In the genomic region with DNA sequence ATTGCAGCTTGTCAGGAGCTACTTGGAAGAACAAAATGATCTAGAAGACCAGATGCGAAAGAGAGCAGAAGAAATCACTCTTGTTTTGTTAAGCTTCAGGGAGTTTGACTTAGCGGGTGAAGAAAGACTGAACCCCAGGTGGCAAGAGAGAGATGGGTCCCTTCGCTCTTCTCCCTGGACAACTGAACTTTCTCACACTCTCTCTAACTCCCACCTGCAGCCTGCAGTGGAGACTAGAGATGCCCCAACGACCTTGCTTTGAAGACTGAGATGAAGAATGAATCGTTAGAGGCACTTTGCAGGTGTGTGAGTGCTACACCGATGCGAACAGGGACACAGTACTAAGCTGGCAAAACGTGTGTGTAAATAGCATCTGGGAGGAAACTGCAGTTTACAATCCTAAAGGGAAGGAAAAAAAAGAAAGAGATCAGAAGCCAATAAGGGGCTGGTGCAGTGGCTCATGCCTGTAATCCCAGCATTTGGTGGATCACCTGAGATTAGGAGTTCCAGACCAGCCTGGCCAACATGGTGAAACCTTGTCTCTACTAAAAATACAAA, we compare ENCODE assay signal across 24 cellular contexts.
DNase-seq lines count a peak whose midpoint lies in the region; ATAC-seq and TF ChIP-seq lines count a peak whose summit lies in the region.
"Had no signal": no experiment of that assay in that cellular context is flagged by ENCODE, and none has a peak within 500 bp of the region (broad histone marks: within the 10 kb centered on the region; RNA-seq: fewer than 3 reads in every experiment).

No MANE protein-coding gene starts in this region.

- H3K36me3 ChIP-seq in mesendoderm (ENCODE audit: control insufficient read depth, insufficient read depth, low read length), result no peaks in the 10 kb centered on the region
- no peaks in the 10 kb centered on the region for H3K36me3 ChIP-seq in naive thymus-derived CD4-positive, alpha-beta T cell (ENCODE audit: control insufficient read depth in 2 of 3, insufficient read depth in 3 of 3, low read length in 3 of 3)
- H3K36me3 ChIP-seq: lower lobe of right lung, neural progenitor cell had no signal

- peak overlapping the region; percentile 15 for H3K56ac ChIP-seq in mesendoderm (ENCODE audit: low read length)

- H3K9ac ChIP-seq in mesendoderm (ENCODE audit: low read length), result no peak overlapping the region
- H3K9ac ChIP-seq: neural progenitor cell, SK-N-SH had no signal

- no peak for TF ChIP-seq CTCF in RWPE1 (conservative IDR thresholded peaks at IDR 0.05; ENCODE audit: low read depth)

- H3K9me3 Mint-ChIP-seq in activated naive CD8-positive, alpha-beta T cell treated with anti-CD3 and anti-CD28 coated beads, Interleukin-2, amount 10 ng/mL, durations not matched to agents 7 days and 5 days, result no peaks in the 10 kb centered on the region
- H3K9me3 Mint-ChIP-seq in activated naive CD8-positive, alpha-beta T cell treated with anti-CD3 and anti-CD28 coated beads for 36 hours, result no peaks in the 10 kb centered on the region
- H3K9me3 Mint-ChIP-seq in naive thymus-derived CD4-positive, alpha-beta T cell, result no peaks in the 10 kb centered on the region
- H3K9me3 Mint-ChIP-seq: neural progenitor cell had no signal

- H3K27ac ChIP-seq in RWPE1 (peak overlapping the region; percentile 97), mesendoderm (ENCODE audit: low read depth, low read length) (no peak overlapping the region)
- no peak overlapping the region for H3K27ac ChIP-seq in naive thymus-derived CD4-positive, alpha-beta T cell (ENCODE audit: low read depth, low read length)
- H3K27ac ChIP-seq: lower lobe of right lung, neural progenitor cell had no signal

- peaks cover 2% of the 10 kb centered on the region for H3K27me3 Mint-ChIP-seq in activated naive CD8-positive, alpha-beta T cell treated with anti-CD3 and anti-CD28 coated beads, Interleukin-2, amount 10 ng/mL, durations not matched to agents 7 days and 5 days
- no peaks in the 10 kb centered on the region for H3K27me3 Mint-ChIP-seq in activated naive CD8-positive, alpha-beta T cell treated with anti-CD3 and anti-CD28 coated beads for 36 hours
- H3K27me3 Mint-ChIP-seq in naive thymus-derived CD4-positive, alpha-beta T cell, result peaks cover 0 to 15% (median 0%) of the 10 kb centered on the region in 5 donors

- H4K8ac ChIP-seq in mesendoderm (ENCODE audit: low read depth, low read length), result no peak overlapping the region

- H2BK120ac ChIP-seq in mesendoderm (ENCODE audit: low read depth, low read length), result no peak overlapping the region

- intact Hi-C loops in naive thymus-derived CD4-positive, alpha-beta T cell (cut with micrococcal nuclease), result no loop called here

- CTCF ChIA-PET in RWPE1 (lab: Yijun Ruan, JAX), result interaction anchor here (1.5 kb wide), 1 partner anchor 40 kb away, joined by 5 read pairs; no protein-coding TSS in a partner anchor
- CTCF ChIA-PET in naive thymus-derived CD4-positive, alpha-beta T cell (lab: Charles Lee), result no interaction called here

- H3K4ac ChIP-seq in mesendoderm (ENCODE audit: low read depth, low read length), result no peak overlapping the region

- H3K4me1 Mint-ChIP-seq in activated naive CD8-positive, alpha-beta T cell treated with anti-CD3 and anti-CD28 coated beads, Interleukin-2, amount 10 ng/mL, durations not matched to agents 7 days and 5 days, result peaks cover 33% of the 10 kb centered on the region
- peaks cover 27% of the 10 kb centered on the region for H3K4me1 Mint-ChIP-seq in activated naive CD8-positive, alpha-beta T cell treated with anti-CD3 and anti-CD28 coated beads for 36 hours
- H3K4me1 Mint-ChIP-seq in naive thymus-derived CD4-positive, alpha-beta T cell, result peaks cover 11 to 24% (median 22%) of the 10 kb centered on the region in 7 donors

- WGBS in mesendoderm (ENCODE audit: extremely low coverage, insufficient coverage, low lambda C conversion rate), result no CpG with 5 or more reads among the region's 8 CpGs

- H2AK5ac ChIP-seq in mesendoderm (ENCODE audit: low read length), result no peak overlapping the region

- no peak overlapping the region for H3K4me3 ChIP-seq in mesendoderm (ENCODE audit: low read length)
- no peak overlapping the region for H3K4me3 ChIP-seq in naive thymus-derived CD4-positive, alpha-beta T cell (ENCODE audit: low read length)
- H3K4me3 ChIP-seq: lower lobe of right lung, neural progenitor cell had no signal

- H3K27me3 ChIP-seq in mesendoderm (ENCODE audit: insufficient read depth, low read length, poor library complexity), result no peaks in the 10 kb centered on the region
- H3K27me3 ChIP-seq in naive thymus-derived CD4-positive, alpha-beta T cell (ENCODE audit: control insufficient read depth in 2 of 2, insufficient read depth in 2 of 2, low read length in 2 of 2), result no peaks in the 10 kb centered on the region
- H3K27me3 ChIP-seq: neural progenitor cell had no signal

- H3K79me2 ChIP-seq in mesendoderm (ENCODE audit: control insufficient read depth, insufficient read depth, low read length), result no peaks in the 10 kb centered on the region

- H3K23ac ChIP-seq in mesendoderm (ENCODE audit: low read length), result no peak overlapping the region

- peak overlapping the region; percentile 31 for H3K27ac Mint-ChIP-seq in activated naive CD8-positive, alpha-beta T cell treated with anti-CD3 and anti-CD28 coated beads, Interleukin-2, amount 10 ng/mL, durations not matched to agents 7 days and 5 days
- no peak overlapping the region for H3K27ac Mint-ChIP-seq in activated naive CD8-positive, alpha-beta T cell treated with anti-CD3 and anti-CD28 coated beads for 36 hours
- peak overlapping the region in 1 of 9 donors; percentile 17 for H3K27ac Mint-ChIP-seq in naive thymus-derived CD4-positive, alpha-beta T cell
- H3K27ac Mint-ChIP-seq: neural progenitor cell had no signal

- no peak overlapping the region for H3K4me2 ChIP-seq in mesendoderm (ENCODE audit: low read length)
- H3K4me2 ChIP-seq: neural progenitor cell, SK-N-SH had no signal

- H2BK5ac ChIP-seq in mesendoderm (ENCODE audit: low read length), result no peak overlapping the region

- H3K9me3 ChIP-seq in naive thymus-derived CD4-positive, alpha-beta T cell (ENCODE audit: control insufficient read depth in 2 of 3, low read length in 3 of 3), result no peaks in the 10 kb centered on the region
- H3K9me3 ChIP-seq: lower lobe of right lung, SK-N-SH had no signal

- no peaks in the 10 kb centered on the region for H3K4me1 ChIP-seq in mesendoderm (ENCODE audit: control insufficient read depth, low read depth, low read length)
- no peaks in the 10 kb centered on the region for H3K4me1 ChIP-seq in naive thymus-derived CD4-positive, alpha-beta T cell (ENCODE audit: control insufficient read depth in 2 of 2, insufficient read depth in 2 of 2, low read length in 2 of 2)
- H3K4me1 ChIP-seq: neural progenitor cell had no signal

- H2BK15ac ChIP-seq in mesendoderm (replicated peaks; ENCODE audit: low read depth), result no peak overlapping the region

- H3K18ac ChIP-seq in mesendoderm (ENCODE audit: low read length), result no peak overlapping the region

- POLR2A ChIA-PET in activated naive CD8-positive, alpha-beta T cell treated with anti-CD3 and anti-CD28 coated beads, Interleukin-2, amount 10 ng/mL, durations not matched to agents 7 days and 5 days (lab: Charles Lee), result interaction anchor here (0.6 kb wide), 1 partner anchor 65 kb away, joined by 3 read pairs; no protein-coding TSS in a partner anchor
- POLR2A ChIA-PET in RWPE1 (lab: Yijun Ruan, JAX; ENCODE audit: low non-redundant PET), result no interaction called here
- POLR2A ChIA-PET in naive thymus-derived CD4-positive, alpha-beta T cell (lab: Charles Lee), result no interaction called here

- ATAC-seq in activated naive CD8-positive, alpha-beta T cell treated with anti-CD3 and anti-CD28 coated beads, Interleukin-2, amount 10 ng/mL, durations not matched to agents 7 days and 5 days (ENCODE audit: low read depth), result no peak
- ATAC-seq in naive thymus-derived CD4-positive, alpha-beta T cell, result no peak
- ATAC-seq in HG02840 (IDR thresholded peaks at IDR 0.05; ENCODE audit: low FRiP score, unreplicated experiment), result no peak
- ATAC-seq: HepG2 had no signal

- no peak overlapping the region for H3K4me3 Mint-ChIP-seq in activated naive CD8-positive, alpha-beta T cell treated with anti-CD3 and anti-CD28 coated beads, Interleukin-2, amount 10 ng/mL, durations not matched to agents 7 days and 5 days
- H3K4me3 Mint-ChIP-seq in activated naive CD8-positive, alpha-beta T cell treated with anti-CD3 and anti-CD28 coated beads for 36 hours, result no peak overlapping the region
- H3K4me3 Mint-ChIP-seq in naive thymus-derived CD4-positive, alpha-beta T cell, result no peak overlapping the region
- H3K4me3 Mint-ChIP-seq: neural progenitor cell had no signal

- H4K5ac ChIP-seq in mesendoderm (ENCODE audit: low read length), result no peak overlapping the region

- no peaks in the 10 kb centered on the region for H3K79me1 ChIP-seq in mesendoderm (ENCODE audit: low read length)

- no peak for DNase-seq in activated naive CD8-positive, alpha-beta T cell treated with anti-CD3 and anti-CD28 coated beads, Interleukin-2, amount 10 ng/mL, durations not matched to agents 7 days and 5 days
- no peak for DNase-seq in activated naive CD8-positive, alpha-beta T cell treated with anti-CD3 and anti-CD28 coated beads for 36 hours
- DNase-seq in RWPE1 (ENCODE audit: low spot score) (no peak), mesendoderm (no peak), NCI-H1930 (lab: John Stamatoyannopoulos, UW) (no peak), SW 1271 (lab: John Stamatoyannopoulos, UW) (no peak)
- DNase-seq in naive thymus-derived CD4-positive, alpha-beta T cell, result no peak
- DNase-seq: activated CD4-positive, alpha-beta T cell treated with anti-CD3 and anti-CD28 coated beads for 4 hours; activated naive CD4-positive, alpha-beta T cell treated with Interleukin-2 at 50 U/mL for 16 hours; activated T-cell treated with anti-CD3 and anti-CD28 coated beads, Interleukin-2, amount 50 U/mL, for 48 hours; amygdala; DMS153; islet precursor cell; NCI-H1105; NCI-H774; posterior cingulate gyrus; right cardiac atrium; SK-N-SH; stimulated activated CD4-positive, alpha-beta T cell treated with anti-CD3 and anti-CD28 coated beads, Interleukin-2, amount 100 ng/mL, for 48 hours; substantia nigra had no signal

- peaks cover 2% of the 10 kb centered on the region for H3K36me3 Mint-ChIP-seq in activated naive CD8-positive, alpha-beta T cell treated with anti-CD3 and anti-CD28 coated beads, Interleukin-2, amount 10 ng/mL, durations not matched to agents 7 days and 5 days
- peaks cover 1% of the 10 kb centered on the region for H3K36me3 Mint-ChIP-seq in activated naive CD8-positive, alpha-beta T cell treated with anti-CD3 and anti-CD28 coated beads for 36 hours
- H3K36me3 Mint-ChIP-seq in naive thymus-derived CD4-positive, alpha-beta T cell, result peaks cover 0 to 3% (median 0%) of the 10 kb centered on the region in 5 donors
- H3K36me3 Mint-ChIP-seq: neural progenitor cell had no signal
